8 cellular contexts compared by ENCODE assay signal in genomic region chr1:6392081-6392879, GRCh38. TPM values are rescaled to one million over a fixed set of nuclear protein-coding genes. Genes with fewer than 3 reads are reported as not detected.
DNase-seq lines count a peak whose midpoint lies in the region; ATAC-seq and TF ChIP-seq lines count a peak whose summit lies in the region.

No MANE protein-coding gene starts in this region.

- peaks cover 2% of the 10 kb centered on the region for H3K9me3 Mint-ChIP-seq in endodermal cell

- H3K9me3 ChIP-seq in RWPE2 (ENCODE audit: severe bottlenecking), result no peaks in the 10 kb centered on the region
- H3K9me3 ChIP-seq in endodermal cell (ENCODE audit: control insufficient read depth, low read length), result no peaks in the 10 kb centered on the region
- no peaks in the 10 kb centered on the region for H3K9me3 ChIP-seq in neuronal stem cell (replicated peaks in 1 of 2; ENCODE audit: control insufficient read depth in 2 of 2, insufficient read depth in 1 of 2, low read depth in 1 of 2, low read length in 2 of 2)
- no peaks in the 10 kb centered on the region for H3K9me3 ChIP-seq in aorta (ENCODE audit: control insufficient read depth, low read length)

- intact Hi-C loops in aorta (cut with DNase I), result no loop called here

- no peak overlapping the region for H2BK12ac ChIP-seq in neuronal stem cell (ENCODE audit: low read length)

- H3K23ac ChIP-seq in neuronal stem cell (ENCODE audit: low read depth, low read length, poor library complexity), result peak overlapping the region; percentile 69

- no peak overlapping the region for H2BK5ac ChIP-seq in neuronal stem cell (ENCODE audit: low read length)

- H3K27ac Mint-ChIP-seq in endodermal cell, result no peak overlapping the region

- peak; percentile 5 for DNase-seq in CD1c-positive myeloid dendritic cell (ENCODE audit: extremely low spot score)
- DNase-seq in RWPE2 (ENCODE audit: low spot score), result no peak
- DNase-seq in endodermal cell, result no peak
- DNase-seq in neuronal stem cell (ENCODE audit: low spot score), result no peak
- DNase-seq in aorta, result no peak

- H2BK15ac ChIP-seq in neuronal stem cell (ENCODE audit: low read length), result no peak overlapping the region

- H3K36me3 ChIP-seq in RWPE2 (ENCODE audit: low read depth) (no peaks in the 10 kb centered on the region), endodermal cell (ENCODE audit: control insufficient read depth, insufficient read depth, low read length) (no peaks in the 10 kb centered on the region), neuronal stem cell (replicated peaks in 1 of 2; ENCODE audit: control insufficient read depth in 2 of 2, insufficient read depth in 2 of 2, low read length in 2 of 2) (peaks cover 4 to 6% of the 10 kb centered on the region in 2 donors), aorta (ENCODE audit: control insufficient read depth in 1 of 2, insufficient read depth in 2 of 2, low read length in 1 of 2) (no peaks in the 10 kb centered on the region)

- ATAC-seq in GM21360 (IDR thresholded peaks at IDR 0.05; ENCODE audit: unreplicated experiment), result peak; percentile 3
- ATAC-seq in RWPE2 (ENCODE audit: low read depth), result peak; percentile 10; the same call in 1 of the 3 replicates
- ATAC-seq in HG03469 (IDR thresholded peaks at IDR 0.05; ENCODE audit: unreplicated experiment), result no peak
- no peak for ATAC-seq in aorta (ENCODE audit: low FRiP score)
- no peak for ATAC-seq in HG03442 (IDR thresholded peaks at IDR 0.05; ENCODE audit: unreplicated experiment)

- peak overlapping the region; percentile 97 for H2AFZ ChIP-seq in neuronal stem cell (ENCODE audit: low read length)

- peaks cover 20% of the 10 kb centered on the region for H3K27me3 Mint-ChIP-seq in endodermal cell (ENCODE audit: insufficient read depth)

- peak overlapping the region; percentile 41 for H2AK5ac ChIP-seq in neuronal stem cell (ENCODE audit: low read depth, low read length)

- H3K14ac ChIP-seq in neuronal stem cell (ENCODE audit: low read length), result peak overlapping the region; percentile 76

- peaks cover under 1% of the 10 kb centered on the region for H3K4me1 ChIP-seq in RWPE2 (ENCODE audit: insufficient read depth, poor library complexity, severe bottlenecking)
- no peaks in the 10 kb centered on the region for H3K4me1 ChIP-seq in endodermal cell (ENCODE audit: control insufficient read depth, insufficient read depth, low read length)
- peaks cover 0 to 10% of the 10 kb centered on the region in 2 donors for H3K4me1 ChIP-seq in neuronal stem cell (ENCODE audit: control insufficient read depth in 2 of 2, insufficient read depth in 1 of 2, low read depth in 1 of 2, low read length in 2 of 2)
- no peaks in the 10 kb centered on the region for H3K4me1 ChIP-seq in aorta (ENCODE audit: control insufficient read depth in 1 of 2, insufficient read depth in 2 of 2, low read length in 2 of 2)

- WGBS in endodermal cell (ENCODE audit: insufficient coverage in 1 of 2, insufficient read length in 1 of 2), 2 experiments, result 27 to 32% methylated on average over 9 to 18 of the region's 18 CpGs
- WGBS in neuronal stem cell (ENCODE audit: extremely low coverage in 2 of 2, insufficient read length in 2 of 2, insufficient replicate concordance in 1 of 2), 2 donors, result no CpG with 5 or more reads among the region's 18 CpGs
- 29 to 31% methylated on average over 18 of the region's 18 CpGs for WGBS in aorta, 2 donors

- no peak overlapping the region for H4K91ac ChIP-seq in neuronal stem cell (ENCODE audit: low read depth, low read length, poor library complexity)

- H3K36me3 Mint-ChIP-seq in endodermal cell (ENCODE audit: low read depth), result peaks cover 4% of the 10 kb centered on the region

- H3K9ac ChIP-seq in endodermal cell (ENCODE audit: extremely low read depth, low read length, poor library complexity, severe bottlenecking) (peak overlapping the region; percentile 18), neuronal stem cell (ENCODE audit: low read depth, low read length, poor library complexity) (peak overlapping the region; percentile 87)

- peak overlapping the region; percentile 79 for H3K4me2 ChIP-seq in neuronal stem cell (ENCODE audit: insufficient read depth, low read length, poor library complexity, severe bottlenecking)

- H3K27me3 ChIP-seq in RWPE2 (ENCODE audit: insufficient read depth, poor library complexity, severe bottlenecking) (no peaks in the 10 kb centered on the region), endodermal cell (ENCODE audit: control insufficient read depth, insufficient read depth, low read length, poor library complexity, severe bottlenecking) (no peaks in the 10 kb centered on the region), neuronal stem cell (ENCODE audit: control insufficient read depth in 3 of 3, insufficient read depth in 3 of 3, low read depth in 1 of 3, low read length in 3 of 3) (no peaks in the 10 kb centered on the region), aorta (ENCODE audit: control insufficient read depth in 1 of 2, insufficient read depth in 2 of 2, low read length in 1 of 2) (no peaks in the 10 kb centered on the region)

- TF ChIP-seq CTCF in RWPE2 (IDR thresholded peaks at IDR 0.05; ENCODE audit: poor library complexity, severe bottlenecking) (no peak), endodermal cell (conservative IDR thresholded peaks at IDR 0.05) (no peak)

- H3K27ac ChIP-seq in RWPE2 (ENCODE audit: poor library complexity, severe bottlenecking) (peak overlapping the region; percentile 66), endodermal cell (ENCODE audit: low read depth, low read length) (no peak overlapping the region), neuronal stem cell (replicated peaks; ENCODE audit: low read length) (no peak overlapping the region), aorta (ENCODE audit: low read depth in 1 of 2, low read length in 2 of 2) (no peak overlapping the region)

- no peak overlapping the region for H4K8ac ChIP-seq in neuronal stem cell (ENCODE audit: low read depth, low read length)

- H3K79me1 ChIP-seq in neuronal stem cell (ENCODE audit: low read depth, low read length), result peaks cover 11% of the 10 kb centered on the region

- H2BK120ac ChIP-seq in neuronal stem cell (ENCODE audit: low read depth, low read length), result no peak overlapping the region

- H3K4me3 ChIP-seq in RWPE2 (ENCODE audit: severe bottlenecking), result peak overlapping the region; percentile 73
- H3K4me3 ChIP-seq in endodermal cell (ENCODE audit: low read length), result peak overlapping the region; percentile 80
- peak overlapping the region; percentile 84 to 96 for H3K4me3 ChIP-seq in neuronal stem cell (ENCODE audit: low read length in 2 of 2)
- H3K4me3 ChIP-seq in aorta (ENCODE audit: low read length in 2 of 2), result no peak overlapping the region

- H3K4me1 Mint-ChIP-seq in endodermal cell, result peaks cover 15% of the 10 kb centered on the region

- H3K18ac ChIP-seq in neuronal stem cell (ENCODE audit: low read length), result peak overlapping the region; percentile 96

- H3K4ac ChIP-seq in neuronal stem cell (ENCODE audit: low read length), result no peak overlapping the region

- peak overlapping the region; percentile 67 for H3K4me3 Mint-ChIP-seq in endodermal cell

RNA-seq across cellular contexts. Expression of gene ACOT7, which starts 1.3 kb away (rescaled TPM):
- total RNA-seq in endodermal cell (10 to 100 TPM; 51.3 to 70.7 TPM), aorta (10 to 100 TPM; 12.5 to 20.9 TPM)
- 87.9 TPM for polyA plus RNA-seq in endodermal cell (2013, experiment 1 of 2)
- 87.7 TPM for polyA plus RNA-seq in endodermal cell (2013, experiment 2 of 2)
- 83.2 TPM for polyA plus RNA-seq in neuronal stem cell (2013, experiment 1 of 2)
- 81.2 TPM for polyA plus RNA-seq in neuronal stem cell (2013, experiment 2 of 2)
- 10 to 100 TPM; 14.4 to 22.6 TPM for polyA plus RNA-seq in aorta

RNA-seq across cellular contexts. Expression of gene HES2, which starts 27.4 kb away (rescaled TPM):
- total RNA-seq in endodermal cell (not detected), aorta (under 1 TPM in 1 of 2 donors, not detected in 1; 0.49 TPM)
- polyA plus RNA-seq in endodermal cell (2013, experiment 1 of 2), result 0.46 TPM
- polyA plus RNA-seq in endodermal cell (2013, experiment 2 of 2), result 0.04 TPM
- 0.26 TPM for polyA plus RNA-seq in neuronal stem cell (2013, experiment 1 of 2)
- polyA plus RNA-seq in neuronal stem cell (2013, experiment 2 of 2), result 0.22 TPM
- polyA plus RNA-seq in aorta, result 1 to 10 TPM in 1 of 2 donors, not detected in 1; 1.4 TPM

RNA-seq across cellular contexts. Expression of gene ESPN, which starts 32.3 kb away (rescaled TPM):
- total RNA-seq in endodermal cell (10 to 100 TPM in 1 of 2 donors, 1 to 10 TPM in 1; 4.1 to 10.5 TPM), aorta (under 1 TPM; 0.29 to 0.84 TPM)
- 4.7 TPM for polyA plus RNA-seq in endodermal cell (2013, experiment 1 of 2)
- 3.0 TPM for polyA plus RNA-seq in endodermal cell (2013, experiment 2 of 2)
- polyA plus RNA-seq in neuronal stem cell (2013, experiment 1 of 2), result 3.5 TPM
- polyA plus RNA-seq in neuronal stem cell (2013, experiment 2 of 2), result 3.6 TPM
- 10 to 100 TPM in 1 of 2 donors, under 1 TPM in 1; 0.54 to 28.7 TPM for polyA plus RNA-seq in aorta

Comparison
In these comparisons a context has a peak if more than half of its experiments do, and no peak if none do; other contexts are left out.
1. ATAC-seq: peak in GM21360 (single experiment) and RWPE2 (single experiment); none in HG03469 (single experiment), aorta (single experiment) and HG03442 (single experiment).
2. H3K4me3 ChIP-seq: peak in RWPE2 (single experiment), endodermal cell (single experiment) and neuronal stem cell (2 of 2); none in aorta (0 of 2).